8 cellular contexts compared by ENCODE assay signal in the genomic region with DNA sequence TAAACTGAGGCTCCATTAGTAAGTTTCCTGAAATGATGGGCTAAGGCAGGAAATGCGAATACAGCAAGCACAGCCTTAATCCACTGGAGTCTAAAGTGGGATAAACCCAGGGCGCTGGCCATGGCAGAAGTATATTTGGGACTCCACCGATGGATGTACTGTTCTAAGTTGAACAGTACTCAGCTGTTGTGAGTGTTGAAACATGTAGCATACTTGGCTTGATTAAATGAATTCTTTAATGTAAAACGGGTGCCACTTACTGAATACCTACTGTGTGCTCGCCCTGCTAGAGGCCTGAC. TPM values are rescaled to one million over a fixed set of nuclear protein-coding genes. Genes with fewer than 3 reads are reported as not detected.
A peak's percentile ranks its signal among the peaks of the same experiment; 100 is the strongest.
DNase-seq lines count a peak whose midpoint lies in the region; ATAC-seq and TF ChIP-seq lines count a peak whose summit lies in the region.

No MANE protein-coding gene starts in this region.

- peak overlapping the region; percentile 93 to 96 for H3K27ac ChIP-seq in breast epithelium
- H3K27ac ChIP-seq in esophagus (ENCODE audit: low read depth in 2 of 2, low read length in 1 of 2), result peak overlapping the region; percentile 72 to 77
- H3K27ac ChIP-seq in vagina, result peak overlapping the region; percentile 85
- H3K27ac ChIP-seq in naive thymus-derived CD4-positive, alpha-beta T cell (ENCODE audit: low read depth, low read length), result no peak overlapping the region

- intact Hi-C loops in breast epithelium (cut with DNase I; ENCODE audit: low total_unique reads), result no loop called here
- intact Hi-C loops in MCF 10A (cut with micrococcal nuclease), result no loop called here
- intact Hi-C loops in vagina (cut with DNase I), result loop anchor here (5.0 to 10.0 kb wide), 2 partner anchors 69 to 88 kb away; partner anchors contain the start of gene BHLHE41
- intact Hi-C loops in naive thymus-derived CD4-positive, alpha-beta T cell (cut with micrococcal nuclease), result no loop called here

- peaks cover 10% of the 10 kb centered on the region for H3K4me1 Mint-ChIP-seq in MCF 10A (ENCODE audit: insufficient read depth, unreplicated experiment)
- peaks cover 0 to 14% (median 8%) of the 10 kb centered on the region in 3 donors for H3K4me1 Mint-ChIP-seq in naive B cell
- peaks cover 0 to 17% (median 7%) of the 10 kb centered on the region in 7 donors for H3K4me1 Mint-ChIP-seq in naive thymus-derived CD4-positive, alpha-beta T cell

- CTCF ChIA-PET in MCF 10A (lab: Yijun Ruan, JAX), result no interaction called here
- CTCF ChIA-PET in naive thymus-derived CD4-positive, alpha-beta T cell (lab: Charles Lee), result no interaction called here

- no peaks in the 10 kb centered on the region for H3K27me3 ChIP-seq in breast epithelium
- no peaks in the 10 kb centered on the region for H3K27me3 ChIP-seq in esophagus (ENCODE audit: control insufficient read depth in 1 of 2, insufficient read depth in 2 of 2, low read length in 2 of 2)
- no peaks in the 10 kb centered on the region for H3K27me3 ChIP-seq in vagina
- no peaks in the 10 kb centered on the region for H3K27me3 ChIP-seq in naive thymus-derived CD4-positive, alpha-beta T cell (ENCODE audit: control insufficient read depth in 2 of 2, insufficient read depth in 2 of 2, low read length in 2 of 2)

- H3K4me1 ChIP-seq in breast epithelium (peaks cover 0 to 11% of the 10 kb centered on the region in 2 donors), esophagus (ENCODE audit: control insufficient read depth in 2 of 2, insufficient read depth in 2 of 2, low read length in 1 of 2) (peaks cover 0 to 5% of the 10 kb centered on the region in 2 donors), vagina (peaks cover 28% of the 10 kb centered on the region)
- H3K4me1 ChIP-seq in naive thymus-derived CD4-positive, alpha-beta T cell (ENCODE audit: control insufficient read depth in 2 of 2, insufficient read depth in 2 of 2, low read length in 2 of 2), result no peaks in the 10 kb centered on the region

- no TSS peak for BruUV-seq in MCF 10A (replicated peaks; lab: Mats Ljungman, UMichigan)

- WGBS in esophagus, 2 donors, result 43 to 49% methylated on average over 5 of the region's 5 CpGs

- POLR2A ChIA-PET in MCF 10A (lab: Yijun Ruan, JAX), result no interaction called here
- POLR2A ChIA-PET in naive thymus-derived CD4-positive, alpha-beta T cell (lab: Charles Lee), result no interaction called here

- H3K27me3 Mint-ChIP-seq in MCF 10A (ENCODE audit: insufficient read depth, unreplicated experiment), result no peaks in the 10 kb centered on the region
- peaks cover 7 to 31% (median 19%) of the 10 kb centered on the region in 3 donors for H3K27me3 Mint-ChIP-seq in naive B cell
- peaks cover 39 to 63% (median 55%) of the 10 kb centered on the region in 5 donors for H3K27me3 Mint-ChIP-seq in naive thymus-derived CD4-positive, alpha-beta T cell

- H3K9me3 Mint-ChIP-seq in MCF 10A (ENCODE audit: unreplicated experiment), result no peaks in the 10 kb centered on the region
- no peaks in the 10 kb centered on the region for H3K9me3 Mint-ChIP-seq in naive B cell
- H3K9me3 Mint-ChIP-seq in naive thymus-derived CD4-positive, alpha-beta T cell, result no peaks in the 10 kb centered on the region

- DNase-seq in breast epithelium (ENCODE audit: low spot score in 2 of 2), result no peak
- DNase-seq in MCF 10A (ENCODE audit: unreplicated experiment), result no peak
- no peak for DNase-seq in naive B cell
- DNase-seq in vagina (ENCODE audit: extremely low spot score in 2 of 2), result no peak
- DNase-seq in naive thymus-derived CD4-positive, alpha-beta T cell, result no peak

- H3K9me3 ChIP-seq in breast epithelium, result no peaks in the 10 kb centered on the region
- H3K9me3 ChIP-seq in esophagus (ENCODE audit: control insufficient read depth in 2 of 2, insufficient read depth in 1 of 2, low read depth in 1 of 2, low read length in 1 of 2), result no peaks in the 10 kb centered on the region
- no peaks in the 10 kb centered on the region for H3K9me3 ChIP-seq in vagina
- H3K9me3 ChIP-seq in naive thymus-derived CD4-positive, alpha-beta T cell (ENCODE audit: control insufficient read depth in 2 of 3, low read length in 3 of 3), result no peaks in the 10 kb centered on the region

- TF ChIP-seq POLR2A in breast epithelium (IDR thresholded peaks at IDR 0.05) (no peak), vagina (IDR thresholded peaks at IDR 0.05) (no peak)

- ATAC-seq in naive B cell (ENCODE audit: low read depth in 2 of 2) (no peak), GM18873 (IDR thresholded peaks at IDR 0.05; ENCODE audit: low FRiP score, unreplicated experiment) (no peak), HG02973 (IDR thresholded peaks at IDR 0.05; ENCODE audit: unreplicated experiment) (no peak)
- no peak for ATAC-seq in naive thymus-derived CD4-positive, alpha-beta T cell

- H3K36me3 Mint-ChIP-seq in MCF 10A (ENCODE audit: insufficient read depth, unreplicated experiment) (no peaks in the 10 kb centered on the region), naive B cell (no peaks in the 10 kb centered on the region)
- no peaks in the 10 kb centered on the region for H3K36me3 Mint-ChIP-seq in naive thymus-derived CD4-positive, alpha-beta T cell

- H3K36me3 ChIP-seq in breast epithelium, result no peaks in the 10 kb centered on the region
- H3K36me3 ChIP-seq in esophagus (ENCODE audit: control insufficient read depth in 2 of 2, insufficient read depth in 2 of 2, low read length in 1 of 2), result no peaks in the 10 kb centered on the region
- H3K36me3 ChIP-seq in vagina, result no peaks in the 10 kb centered on the region
- no peaks in the 10 kb centered on the region for H3K36me3 ChIP-seq in naive thymus-derived CD4-positive, alpha-beta T cell (ENCODE audit: control insufficient read depth in 2 of 3, insufficient read depth in 3 of 3, low read length in 3 of 3)

- H3K4me3 Mint-ChIP-seq in MCF 10A (ENCODE audit: unreplicated experiment) (no peak overlapping the region), naive B cell (peak overlapping the region in 7 of 8 donors; percentile 87 to 95 (median 94))
- H3K4me3 Mint-ChIP-seq in naive thymus-derived CD4-positive, alpha-beta T cell, result peak overlapping the region in 5 of 10 donors; percentile 3 to 77 (median 68)

- no peak overlapping the region for H3K27ac Mint-ChIP-seq in MCF 10A (ENCODE audit: low read depth, unreplicated experiment)
- peak overlapping the region in 2 of 6 donors; percentile 15 to 24 for H3K27ac Mint-ChIP-seq in naive B cell
- no peak overlapping the region for H3K27ac Mint-ChIP-seq in naive thymus-derived CD4-positive, alpha-beta T cell

- H3K4me3 ChIP-seq in breast epithelium, result peak overlapping the region; percentile 58 to 88 (median 73)
- H3K4me3 ChIP-seq in esophagus (ENCODE audit: low read depth in 1 of 2, low read length in 2 of 2), result peak overlapping the region in 1 of 2 donors; percentile 63
- H3K4me3 ChIP-seq in vagina, result peak overlapping the region; percentile 59 to 84
- H3K4me3 ChIP-seq in naive thymus-derived CD4-positive, alpha-beta T cell (ENCODE audit: low read length), result no peak overlapping the region

- TF ChIP-seq CTCF in breast epithelium (IDR thresholded peaks at IDR 0.05) (no peak), MCF 10A (IDR thresholded peaks at IDR 0.05; ENCODE audit: unreplicated experiment) (no peak), vagina (IDR thresholded peaks at IDR 0.05) (no peak)

RNA-seq across cellular contexts. Expression of gene SSPN, which starts 1.0 kb away (rescaled TPM):
- total RNA-seq in breast epithelium (10 to 100 TPM; 17.7 to 22.1 (median 19.7) TPM), MCF 10A (2022) (0.17 and 0.21 TPM in 2 replicates), vagina (44.7 TPM)
- polyA plus RNA-seq in esophagus (1 to 10 TPM in 1 of 2 donors, under 1 TPM in 1; 0.69 to 2.1 TPM), naive B cell (ENCODE audit: low read depth in 6 of 6) (1 to 10 TPM; 1.0 to 6.7 (median 5.0) TPM)
- under 1 TPM in 2 of 5 experiments, not detected in 3; 0.22 to 0.34 TPM for total RNA-seq in naive thymus-derived CD4-positive, alpha-beta T cell
- polyA plus RNA-seq in naive thymus-derived CD4-positive, alpha-beta T cell, result not detected

Comparison
In these comparisons a context has a peak if more than half of its experiments do, and no peak if none do; other contexts are left out.
1. RNA of gene SSPN, which starts 1.0 kb away (total RNA-seq): 44.7 TPM in vagina (single experiment) and 17.7 to 22.1 TPM in breast epithelium; 0.17 to 0.21 TPM in MCF 10A and 0.22 to 0.34 TPM in naive thymus-derived CD4-positive, alpha-beta T cell; every median in the first group is over 10 times any median in the second.